1 cellular context compared by ENCODE assay signal in the genomic region with DNA sequence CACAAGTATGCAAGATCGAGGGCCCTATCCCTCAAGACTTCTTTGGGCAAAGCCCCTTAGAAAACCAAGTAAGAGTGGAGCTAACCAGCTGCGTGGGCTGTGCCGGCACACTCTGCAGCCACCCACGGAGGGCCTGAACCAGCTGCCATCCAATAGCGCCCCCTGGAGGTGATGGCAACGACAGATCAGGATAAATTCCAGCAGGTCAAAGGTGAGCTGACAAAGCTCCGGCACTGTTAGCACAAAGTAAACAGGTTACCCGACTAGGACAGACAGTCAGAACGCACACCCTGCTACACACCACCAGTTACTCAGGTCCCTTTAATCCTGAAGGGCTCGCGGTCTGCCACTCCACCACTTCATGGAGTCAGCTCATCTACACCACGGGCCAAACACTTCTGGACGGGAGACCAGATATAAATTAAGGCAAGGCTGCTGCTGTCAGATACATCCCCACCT.
TF ChIP-seq lines count a peak whose summit lies in the region.

No MANE protein-coding gene starts in this region.

TF ChIP-seq in HepG2, 621 proteins besides CTCF, POLR2A, EP300 and RAD21 (continued from another document and continues in another):
- TF ChIP-seq, protein P1, sequence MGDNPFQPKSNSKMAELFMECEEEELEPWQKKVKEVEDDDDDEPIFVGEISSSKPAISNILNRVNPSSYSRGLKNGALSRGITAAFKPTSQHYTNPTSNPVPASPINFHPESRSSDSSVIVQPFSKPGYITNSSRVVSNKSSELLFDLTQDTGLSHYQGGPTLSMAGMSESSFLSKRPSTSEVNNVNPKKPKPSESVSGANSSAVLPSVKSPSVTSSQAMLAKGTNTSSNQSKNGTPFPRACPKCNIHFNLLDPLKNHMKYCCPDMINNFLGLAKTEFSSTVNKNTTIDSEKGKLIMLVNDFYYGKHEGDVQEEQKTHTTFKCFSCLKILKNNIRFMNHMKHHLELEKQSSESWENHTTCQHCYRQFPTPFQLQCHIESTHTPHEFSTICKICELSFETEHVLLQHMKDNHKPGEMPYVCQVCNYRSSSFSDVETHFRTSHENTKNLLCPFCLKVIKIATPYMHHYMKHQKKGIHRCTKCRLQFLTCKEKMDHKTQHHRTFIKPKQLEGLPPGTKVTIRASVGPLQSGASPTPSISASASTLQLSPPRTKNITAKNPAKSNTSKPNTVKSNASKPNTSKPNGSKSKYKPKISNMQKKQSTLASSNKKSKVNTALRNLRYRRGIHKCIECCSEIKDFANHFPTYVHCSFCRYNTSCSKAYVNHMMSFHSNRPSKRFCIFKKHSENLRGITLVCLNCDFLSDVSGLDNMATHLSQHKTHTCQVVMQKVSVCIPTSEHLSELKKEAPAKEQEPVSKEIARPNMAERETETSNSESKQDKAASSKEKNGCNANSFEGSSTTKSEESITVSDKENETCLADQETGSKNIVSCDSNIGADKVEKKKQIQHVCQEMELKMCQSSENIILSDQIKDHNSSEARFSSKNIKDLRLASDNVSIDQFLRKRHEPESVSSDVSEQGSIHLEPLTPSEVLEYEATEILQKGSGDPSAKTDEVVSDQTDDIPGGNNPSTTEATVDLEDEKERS (CRISPR knock-in tag; IDR thresholded peaks at IDR 0.05): 0 out of 2 replicates have a peak, but pooled peaks have one; percentile 55
- TF ChIP-seq TARDBP (CRISPR knock-in tag; IDR thresholded peaks at IDR 0.05) (peak; percentile 68; the same call in 1 of the 2 replicates), ZNF598 (CRISPR knock-in tag; IDR thresholded peaks at IDR 0.05; ENCODE audit: borderline replicate concordance) (peak; percentile 82; the same call in 1 of the 2 replicates), CC2D1A (CRISPR knock-in tag; IDR thresholded peaks at IDR 0.05) (no peak), ZNF317 (CRISPR knock-in tag; IDR thresholded peaks at IDR 0.05) (no peak), HMG20B (CRISPR knock-in tag; conservative IDR thresholded peaks at IDR 0.05) (no peak), ELF3 (CRISPR knock-in tag; IDR thresholded peaks at IDR 0.05) (peak; percentile 50; the same call in 1 of the 2 replicates), TCF12 (IDR thresholded peaks at IDR 0.05) (no peak), TCF12 (CRISPR knock-in tag; IDR thresholded peaks at IDR 0.05) (no peak), ZNF768 (CRISPR knock-in tag; IDR thresholded peaks at IDR 0.05) (0 out of 2 replicates have a peak, but pooled peaks have one; percentile 16), HOXA3 (CRISPR knock-in tag; IDR thresholded peaks at IDR 0.05) (peak; percentile 63; the same call in 1 of the 2 replicates), FOXM1 (CRISPR knock-in tag; IDR thresholded peaks at IDR 0.05) (no peak), HOXA7 (CRISPR knock-in tag; IDR thresholded peaks at IDR 0.05) (no peak), ZNF431 (CRISPR knock-in tag; IDR thresholded peaks at IDR 0.05; ENCODE audit: borderline replicate concordance, low read depth) (no peak), ZNF44 (CRISPR knock-in tag; IDR thresholded peaks at IDR 0.05) (0 out of 2 replicates have a peak, but pooled peaks have one; percentile 33), SKI (IDR thresholded peaks at IDR 0.05; ENCODE audit: partially characterized antibody) (peak; percentile 70), SIN3A (IDR thresholded peaks at IDR 0.05; ENCODE audit: borderline replicate concordance, low read depth, low read length) (0 out of 2 replicates have a peak, but pooled peaks have one; percentile 34), ZNF354B (CRISPR knock-in tag; IDR thresholded peaks at IDR 0.05) (no peak), FOXO1 (CRISPR knock-in tag; IDR thresholded peaks at IDR 0.05) (peak; percentile 88), ZNF816 (CRISPR knock-in tag; IDR thresholded peaks at IDR 0.05; ENCODE audit: borderline replicate concordance) (no peak), RORA (CRISPR knock-in tag; IDR thresholded peaks at IDR 0.05) (no peak), RBFOX2 (IDR thresholded peaks at IDR 0.05; ENCODE audit: low read depth, low read length) (0 out of 2 replicates have a peak, but pooled peaks have one; percentile 15), ZNF781 (CRISPR knock-in tag; IDR thresholded peaks at IDR 0.05; ENCODE audit: borderline replicate concordance, not compliant biosample characterization) (no peak), NCOR1 (IDR thresholded peaks at IDR 0.05; ENCODE audit: borderline replicate concordance, low read length) (no peak), ZMYM3 (CRISPR knock-in tag; IDR thresholded peaks at IDR 0.05) (peak; percentile 86), NR3C1 (CRISPR knock-in tag; IDR thresholded peaks at IDR 0.05) (no peak), RBAK (CRISPR knock-in tag; IDR thresholded peaks at IDR 0.05) (no peak), ATAD3A (CRISPR knock-in tag; IDR thresholded peaks at IDR 0.05) (no peak), SMYD3 (CRISPR knock-in tag; IDR thresholded peaks at IDR 0.05) (no peak), ONECUT2 (CRISPR knock-in tag; IDR thresholded peaks at IDR 0.05) (no peak), ZNF703 (CRISPR knock-in tag; IDR thresholded peaks at IDR 0.05; ENCODE audit: borderline replicate concordance) (no peak)
- TF ChIP-seq, protein P2, sequence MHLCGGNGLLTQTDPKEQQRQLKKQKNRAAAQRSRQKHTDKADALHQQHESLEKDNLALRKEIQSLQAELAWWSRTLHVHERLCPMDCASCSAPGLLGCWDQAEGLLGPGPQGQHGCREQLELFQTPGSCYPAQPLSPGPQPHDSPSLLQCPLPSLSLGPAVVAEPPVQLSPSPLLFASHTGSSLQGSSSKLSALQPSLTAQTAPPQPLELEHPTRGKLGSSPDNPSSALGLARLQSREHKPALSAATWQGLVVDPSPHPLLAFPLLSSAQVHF (CRISPR knock-in tag; IDR thresholded peaks at IDR 0.05): no peak
- TF ChIP-seq, protein P3, sequence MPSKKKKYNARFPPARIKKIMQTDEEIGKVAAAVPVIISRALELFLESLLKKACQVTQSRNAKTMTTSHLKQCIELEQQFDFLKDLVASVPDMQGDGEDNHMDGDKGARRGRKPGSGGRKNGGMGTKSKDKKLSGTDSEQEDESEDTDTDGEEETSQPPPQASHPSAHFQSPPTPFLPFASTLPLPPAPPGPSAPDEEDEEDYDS (CRISPR knock-in tag; IDR thresholded peaks at IDR 0.05): no peak
- TF ChIP-seq, protein P4, sequence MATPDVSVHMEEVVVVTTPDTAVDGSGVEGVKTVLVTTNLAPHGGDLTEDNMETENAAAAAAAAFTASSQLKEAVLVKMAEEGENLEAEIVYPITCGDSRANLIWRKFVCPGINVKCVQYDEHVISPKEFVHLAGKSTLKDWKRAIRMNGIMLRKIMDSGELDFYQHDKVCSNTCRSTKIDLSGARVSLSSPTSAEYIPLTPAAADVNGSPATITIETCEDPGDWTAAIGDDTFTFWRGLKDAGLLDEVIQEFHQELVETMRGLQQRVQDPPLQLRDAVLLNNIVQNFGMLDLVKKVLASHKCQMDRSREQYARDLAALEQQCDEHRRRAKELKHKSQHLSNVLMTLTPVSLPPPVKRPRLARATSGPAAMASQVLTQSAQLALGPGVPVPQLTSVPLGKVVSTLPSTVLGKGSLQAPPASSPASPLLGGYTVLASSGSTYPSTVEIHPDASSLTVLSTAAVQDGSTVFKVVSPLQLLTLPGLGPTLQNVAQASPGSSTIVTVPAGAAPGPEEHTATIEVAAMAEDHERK (CRISPR knock-in tag; IDR thresholded peaks at IDR 0.05; ENCODE audit: low read depth): no peak
- TF ChIP-seq, protein P5, sequence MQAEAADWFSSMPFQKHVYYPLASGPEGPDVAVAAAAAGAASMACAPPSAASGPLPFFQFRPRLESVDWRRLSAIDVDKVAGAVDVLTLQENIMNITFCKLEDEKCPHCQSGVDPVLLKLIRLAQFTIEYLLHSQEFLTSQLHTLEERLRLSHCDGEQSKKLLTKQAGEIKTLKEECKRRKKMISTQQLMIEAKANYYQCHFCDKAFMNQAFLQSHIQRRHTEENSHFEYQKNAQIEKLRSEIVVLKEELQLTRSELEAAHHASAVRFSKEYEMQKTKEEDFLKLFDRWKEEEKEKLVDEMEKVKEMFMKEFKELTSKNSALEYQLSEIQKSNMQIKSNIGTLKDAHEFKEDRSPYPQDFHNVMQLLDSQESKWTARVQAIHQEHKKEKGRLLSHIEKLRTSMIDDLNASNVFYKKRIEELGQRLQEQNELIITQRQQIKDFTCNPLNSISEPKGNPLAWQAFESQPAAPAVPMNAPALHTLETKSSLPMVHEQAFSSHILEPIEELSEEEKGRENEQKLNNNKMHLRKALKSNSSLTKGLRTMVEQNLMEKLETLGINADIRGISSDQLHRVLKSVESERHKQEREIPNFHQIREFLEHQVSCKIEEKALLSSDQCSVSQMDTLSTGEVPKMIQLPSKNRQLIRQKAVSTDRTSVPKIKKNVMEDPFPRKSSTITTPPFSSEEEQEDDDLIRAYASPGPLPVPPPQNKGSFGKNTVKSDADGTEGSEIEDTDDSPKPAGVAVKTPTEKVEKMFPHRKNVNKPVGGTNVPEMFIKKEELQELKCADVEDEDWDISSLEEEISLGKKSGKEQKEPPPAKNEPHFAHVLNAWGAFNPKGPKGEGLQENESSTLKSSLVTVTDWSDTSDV (CRISPR knock-in tag; IDR thresholded peaks at IDR 0.05): no peak
- TF ChIP-seq, protein P6, sequence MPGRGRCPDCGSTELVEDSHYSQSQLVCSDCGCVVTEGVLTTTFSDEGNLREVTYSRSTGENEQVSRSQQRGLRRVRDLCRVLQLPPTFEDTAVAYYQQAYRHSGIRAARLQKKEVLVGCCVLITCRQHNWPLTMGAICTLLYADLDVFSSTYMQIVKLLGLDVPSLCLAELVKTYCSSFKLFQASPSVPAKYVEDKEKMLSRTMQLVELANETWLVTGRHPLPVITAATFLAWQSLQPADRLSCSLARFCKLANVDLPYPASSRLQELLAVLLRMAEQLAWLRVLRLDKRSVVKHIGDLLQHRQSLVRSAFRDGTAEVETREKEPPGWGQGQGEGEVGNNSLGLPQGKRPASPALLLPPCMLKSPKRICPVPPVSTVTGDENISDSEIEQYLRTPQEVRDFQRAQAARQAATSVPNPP (CRISPR knock-in tag; IDR thresholded peaks at IDR 0.05): no peak
- TF ChIP-seq, protein P7, sequence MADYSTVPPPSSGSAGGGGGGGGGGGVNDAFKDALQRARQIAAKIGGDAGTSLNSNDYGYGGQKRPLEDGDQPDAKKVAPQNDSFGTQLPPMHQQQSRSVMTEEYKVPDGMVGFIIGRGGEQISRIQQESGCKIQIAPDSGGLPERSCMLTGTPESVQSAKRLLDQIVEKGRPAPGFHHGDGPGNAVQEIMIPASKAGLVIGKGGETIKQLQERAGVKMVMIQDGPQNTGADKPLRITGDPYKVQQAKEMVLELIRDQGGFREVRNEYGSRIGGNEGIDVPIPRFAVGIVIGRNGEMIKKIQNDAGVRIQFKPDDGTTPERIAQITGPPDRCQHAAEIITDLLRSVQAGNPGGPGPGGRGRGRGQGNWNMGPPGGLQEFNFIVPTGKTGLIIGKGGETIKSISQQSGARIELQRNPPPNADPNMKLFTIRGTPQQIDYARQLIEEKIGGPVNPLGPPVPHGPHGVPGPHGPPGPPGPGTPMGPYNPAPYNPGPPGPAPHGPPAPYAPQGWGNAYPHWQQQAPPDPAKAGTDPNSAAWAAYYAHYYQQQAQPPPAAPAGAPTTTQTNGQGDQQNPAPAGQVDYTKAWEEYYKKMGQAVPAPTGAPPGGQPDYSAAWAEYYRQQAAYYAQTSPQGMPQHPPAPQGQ (CRISPR knock-in tag; IDR thresholded peaks at IDR 0.05; ENCODE audit: borderline replicate concordance): peak; percentile 89; the same call in 1 of the 2 replicates
- TF ChIP-seq, protein P8, sequence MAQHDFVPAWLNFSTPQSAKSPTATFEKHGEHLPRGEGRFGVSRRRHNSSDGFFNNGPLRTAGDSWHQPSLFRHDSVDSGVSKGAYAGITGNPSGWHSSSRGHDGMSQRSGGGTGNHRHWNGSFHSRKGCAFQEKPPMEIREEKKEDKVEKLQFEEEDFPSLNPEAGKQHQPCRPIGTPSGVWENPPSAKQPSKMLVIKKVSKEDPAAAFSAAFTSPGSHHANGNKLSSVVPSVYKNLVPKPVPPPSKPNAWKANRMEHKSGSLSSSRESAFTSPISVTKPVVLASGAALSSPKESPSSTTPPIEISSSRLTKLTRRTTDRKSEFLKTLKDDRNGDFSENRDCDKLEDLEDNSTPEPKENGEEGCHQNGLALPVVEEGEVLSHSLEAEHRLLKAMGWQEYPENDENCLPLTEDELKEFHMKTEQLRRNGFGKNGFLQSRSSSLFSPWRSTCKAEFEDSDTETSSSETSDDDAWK (CRISPR knock-in tag; IDR thresholded peaks at IDR 0.05): no peak
- TF ChIP-seq, protein P9, sequence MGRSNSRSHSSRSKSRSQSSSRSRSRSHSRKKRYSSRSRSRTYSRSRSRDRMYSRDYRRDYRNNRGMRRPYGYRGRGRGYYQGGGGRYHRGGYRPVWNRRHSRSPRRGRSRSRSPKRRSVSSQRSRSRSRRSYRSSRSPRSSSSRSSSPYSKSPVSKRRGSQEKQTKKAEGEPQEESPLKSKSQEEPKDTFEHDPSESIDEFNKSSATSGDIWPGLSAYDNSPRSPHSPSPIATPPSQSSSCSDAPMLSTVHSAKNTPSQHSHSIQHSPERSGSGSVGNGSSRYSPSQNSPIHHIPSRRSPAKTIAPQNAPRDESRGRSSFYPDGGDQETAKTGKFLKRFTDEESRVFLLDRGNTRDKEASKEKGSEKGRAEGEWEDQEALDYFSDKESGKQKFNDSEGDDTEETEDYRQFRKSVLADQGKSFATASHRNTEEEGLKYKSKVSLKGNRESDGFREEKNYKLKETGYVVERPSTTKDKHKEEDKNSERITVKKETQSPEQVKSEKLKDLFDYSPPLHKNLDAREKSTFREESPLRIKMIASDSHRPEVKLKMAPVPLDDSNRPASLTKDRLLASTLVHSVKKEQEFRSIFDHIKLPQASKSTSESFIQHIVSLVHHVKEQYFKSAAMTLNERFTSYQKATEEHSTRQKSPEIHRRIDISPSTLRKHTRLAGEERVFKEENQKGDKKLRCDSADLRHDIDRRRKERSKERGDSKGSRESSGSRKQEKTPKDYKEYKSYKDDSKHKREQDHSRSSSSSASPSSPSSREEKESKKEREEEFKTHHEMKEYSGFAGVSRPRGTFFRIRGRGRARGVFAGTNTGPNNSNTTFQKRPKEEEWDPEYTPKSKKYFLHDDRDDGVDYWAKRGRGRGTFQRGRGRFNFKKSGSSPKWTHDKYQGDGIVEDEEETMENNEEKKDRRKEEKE (IDR thresholded peaks at IDR 0.05): no peak
- TF ChIP-seq, protein P10, sequence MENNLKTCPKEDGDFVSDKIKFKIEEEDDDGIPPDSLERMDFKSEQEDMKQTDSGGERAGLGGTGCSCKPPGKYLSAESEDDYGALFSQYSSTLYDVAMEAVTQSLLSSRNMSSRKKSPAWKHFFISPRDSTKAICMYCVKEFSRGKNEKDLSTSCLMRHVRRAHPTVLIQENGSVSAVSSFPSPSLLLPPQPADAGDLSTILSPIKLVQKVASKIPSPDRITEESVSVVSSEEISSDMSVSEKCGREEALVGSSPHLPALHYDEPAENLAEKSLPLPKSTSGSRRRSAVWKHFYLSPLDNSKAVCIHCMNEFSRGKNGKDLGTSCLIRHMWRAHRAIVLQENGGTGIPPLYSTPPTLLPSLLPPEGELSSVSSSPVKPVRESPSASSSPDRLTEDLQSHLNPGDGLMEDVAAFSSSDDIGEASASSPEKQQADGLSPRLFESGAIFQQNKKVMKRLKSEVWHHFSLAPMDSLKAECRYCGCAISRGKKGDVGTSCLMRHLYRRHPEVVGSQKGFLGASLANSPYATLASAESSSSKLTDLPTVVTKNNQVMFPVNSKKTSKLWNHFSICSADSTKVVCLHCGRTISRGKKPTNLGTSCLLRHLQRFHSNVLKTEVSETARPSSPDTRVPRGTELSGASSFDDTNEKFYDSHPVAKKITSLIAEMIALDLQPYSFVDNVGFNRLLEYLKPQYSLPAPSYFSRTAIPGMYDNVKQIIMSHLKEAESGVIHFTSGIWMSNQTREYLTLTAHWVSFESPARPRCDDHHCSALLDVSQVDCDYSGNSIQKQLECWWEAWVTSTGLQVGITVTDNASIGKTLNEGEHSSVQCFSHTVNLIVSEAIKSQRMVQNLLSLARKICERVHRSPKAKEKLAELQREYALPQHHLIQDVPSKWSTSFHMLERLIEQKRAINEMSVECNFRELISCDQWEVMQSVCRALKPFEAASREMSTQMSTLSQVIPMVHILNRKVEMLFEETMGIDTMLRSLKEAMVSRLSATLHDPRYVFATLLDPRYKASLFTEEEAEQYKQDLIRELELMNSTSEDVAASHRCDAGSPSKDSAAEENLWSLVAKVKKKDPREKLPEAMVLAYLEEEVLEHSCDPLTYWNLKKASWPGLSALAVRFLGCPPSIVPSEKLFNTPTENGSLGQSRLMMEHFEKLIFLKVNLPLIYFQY (CRISPR knock-in tag; IDR thresholded peaks at IDR 0.05; ENCODE audit: borderline replicate concordance): 0 out of 2 replicates have a peak, but pooled peaks have one; percentile 38
